18 cellular contexts compared by ENCODE assay signal in the genomic region with DNA sequence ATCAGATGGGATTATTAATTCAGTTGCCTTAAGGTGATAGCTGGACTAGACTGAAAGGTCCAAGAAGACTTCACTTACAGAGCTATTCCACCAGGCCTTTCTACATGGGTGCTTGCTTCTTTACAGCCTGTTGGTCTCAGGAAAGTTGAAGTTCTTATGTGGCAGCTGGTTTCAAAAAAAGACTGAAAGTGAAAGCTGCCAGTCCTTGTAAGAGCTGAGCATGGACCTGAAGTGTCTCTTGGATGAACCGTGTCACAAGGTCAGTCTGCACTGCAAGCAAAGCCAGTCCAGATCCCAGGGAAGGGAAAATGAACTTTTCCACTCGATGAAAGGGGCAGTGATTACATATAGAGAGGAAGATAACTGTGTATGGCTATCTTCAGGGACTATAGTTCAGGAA.
DNase-seq lines count a peak whose midpoint lies in the region; ATAC-seq, FAIRE-seq and TF ChIP-seq lines count a peak whose summit lies in the region.
"Had no signal": no experiment of that assay in that cellular context is flagged by ENCODE, and none has a peak within 500 bp of the region (broad histone marks: within the 10 kb centered on the region; RNA-seq: fewer than 3 reads in every experiment).

No MANE protein-coding gene starts in this region.

- TF ChIP-seq CTCF in endothelial cell of umbilical vein (IDR thresholded peaks at IDR 0.05; ENCODE audit: extremely low read depth in 1 of 2, insufficient read depth in 1 of 2, low read depth in 1 of 2, low read length in 2 of 2) (no peak), smooth muscle cell (IDR thresholded peaks at IDR 0.05; ENCODE audit: borderline replicate concordance, insufficient read depth, poor library complexity, severe bottlenecking) (no peak), gastrocnemius medialis (IDR thresholded peaks at IDR 0.05 in 4 of 5, conservative IDR thresholded peaks at IDR 0.05 in 1 of 5) (no peak), lower leg skin (IDR thresholded peaks at IDR 0.05) (no peak)

- peak overlapping the region; percentile 27 for H2AFZ ChIP-seq in endothelial cell of umbilical vein (ENCODE audit: low read depth, low read length)
- H2AFZ ChIP-seq in smooth muscle cell (ENCODE audit: low read depth), result peak overlapping the region; percentile 12

- H3K9me1 ChIP-seq in endothelial cell of umbilical vein (replicated peaks; ENCODE audit: control insufficient read depth, extremely low read depth, insufficient read depth, low read length), result no peaks in the 10 kb centered on the region

- BruUV-seq in endothelial cell of umbilical vein (replicated peaks; lab: Mats Ljungman, UMichigan), result no TSS peak

- no peaks in the 10 kb centered on the region for H4K20me1 ChIP-seq in endothelial cell of umbilical vein (replicated peaks; ENCODE audit: control insufficient read depth, extremely low read depth, insufficient read depth, low read length)
- no peaks in the 10 kb centered on the region for H4K20me1 ChIP-seq in smooth muscle cell (ENCODE audit: low read depth)

- CTCF ChIA-PET in endothelial cell of umbilical vein (lab: Charles Lee), result interaction anchor here (1.1 to 1.2 kb wide), 2 partner anchors 9 to 23 kb away, joined by 3 to 4 read pairs; no protein-coding TSS in a partner anchor

- H3K9me3 ChIP-seq in endothelial cell of umbilical vein (replicated peaks; ENCODE audit: control insufficient read depth, insufficient read depth, low read length) (no peaks in the 10 kb centered on the region), smooth muscle cell (replicated peaks; ENCODE audit: low read depth) (no peaks in the 10 kb centered on the region), gastrocnemius medialis (no peaks in the 10 kb centered on the region)
- H3K9me3 ChIP-seq: Peyer's patch had no signal

- 93% methylated on average over 2 of the region's 2 CpGs for WGBS in smooth muscle cell (ENCODE audit: low lambda C conversion rate)
- 52 to 58% methylated on average over 2 of the region's 2 CpGs for WGBS in lower leg skin, 2 donors

- ATAC-seq in gastrocnemius medialis (no peak), GM19351 (IDR thresholded peaks at IDR 0.05; ENCODE audit: unreplicated experiment) (no peak)
- ATAC-seq: activated CD8-positive, alpha-beta memory T cell treated with anti-CD3 and anti-CD28 coated beads, Interleukin-2, amount 10 ng/mL, durations not matched to agents 7 days and 5 days; HepG2; naive thymus-derived CD8-positive, alpha-beta T cell had no signal

- H3K4me2 ChIP-seq in endothelial cell of umbilical vein (ENCODE audit: insufficient read depth, low read length), result no peak overlapping the region
- no peak overlapping the region for H3K4me2 ChIP-seq in smooth muscle cell

- H3K4me1 ChIP-seq in endothelial cell of umbilical vein (ENCODE audit: control insufficient read depth, extremely low read depth, insufficient read depth, low read length) (no peaks in the 10 kb centered on the region), smooth muscle cell (ENCODE audit: low read depth) (no peaks in the 10 kb centered on the region), gastrocnemius medialis (no peaks in the 10 kb centered on the region)
- H3K4me1 ChIP-seq: esophagus muscularis mucosa, Peyer's patch had no signal

- H3K36me3 ChIP-seq in endothelial cell of umbilical vein (ENCODE audit: control insufficient read depth in 2 of 2, extremely low read depth in 1 of 2, insufficient read depth in 2 of 2, low read length in 2 of 2) (no peaks in the 10 kb centered on the region), smooth muscle cell (ENCODE audit: low read depth) (no peaks in the 10 kb centered on the region), gastrocnemius medialis (no peaks in the 10 kb centered on the region)
- H3K36me3 ChIP-seq: esophagus muscularis mucosa, Peyer's patch had no signal

- TF ChIP-seq POLR2A in endothelial cell of umbilical vein (IDR thresholded peaks at IDR 0.05; ENCODE audit: low read depth, low read length) (no peak), gastrocnemius medialis (IDR thresholded peaks at IDR 0.05) (no peak), lower leg skin (IDR thresholded peaks at IDR 0.05) (no peak)

- FAIRE-seq in endothelial cell of umbilical vein (lab: Jason Lieb, UNC), result no peak
- FAIRE-seq: HepG2 had no signal

- DNase-seq in H4 (ENCODE audit: low spot score) (peak; percentile 25), M059J (ENCODE audit: low read depth) (peak; percentile 43), endothelial cell of umbilical vein (ENCODE audit: low read depth, low spot score) (peak; percentile 6), smooth muscle cell (lab: John Stamatoyannopoulos, UW; ENCODE audit: unreplicated experiment) (no peak), NCI-H146 (lab: John Stamatoyannopoulos, UW) (no peak), gastrocnemius medialis (no peak), lower leg skin (ENCODE audit: low spot score in 2 of 2) (no peak)
- DNase-seq: activated CD8-positive, alpha-beta memory T cell treated with anti-CD3 and anti-CD28 coated beads, Interleukin-2, amount 10 ng/mL, durations not matched to agents 7 days and 5 days; activated effector memory CD4-positive, alpha-beta T cell treated with Interleukin-2 at 50 U/mL for 16 hours; central memory CD4-positive, alpha-beta T cell; COR-L47; mammary epithelial cell; naive thymus-derived CD8-positive, alpha-beta T cell; Peyer's patch; T1000 had no signal

- no peaks in the 10 kb centered on the region for H3K27me3 ChIP-seq in endothelial cell of umbilical vein (ENCODE audit: control insufficient read depth in 2 of 2, insufficient read depth in 2 of 2, low read length in 2 of 2)
- H3K27me3 ChIP-seq in smooth muscle cell (ENCODE audit: low read depth), result no peaks in the 10 kb centered on the region
- no peaks in the 10 kb centered on the region for H3K27me3 ChIP-seq in gastrocnemius medialis
- H3K27me3 ChIP-seq: esophagus muscularis mucosa, Peyer's patch had no signal

- H3K4me3 ChIP-seq in endothelial cell of umbilical vein (replicated peaks in 1 of 3; ENCODE audit: insufficient read depth in 1 of 3, low read depth in 1 of 3, low read length in 3 of 3) (no peak overlapping the region), smooth muscle cell (no peak overlapping the region), gastrocnemius medialis (no peak overlapping the region), lower leg skin (ENCODE audit: low read depth, poor library complexity, severe bottlenecking) (no peak overlapping the region)
- H3K4me3 ChIP-seq: esophagus muscularis mucosa, Peyer's patch had no signal

- in situ Hi-C loops in gastrocnemius medialis (cut with MboI; ENCODE audit: low sequenced_read_pairs in 4 of 4), result no loop called here

- intact Hi-C loops in endothelial cell of umbilical vein (cut with micrococcal nuclease) (no loop called here), gastrocnemius medialis (cut with DNase I; ENCODE audit: low total_unique reads) (no loop called here), lower leg skin (cut with DNase I; ENCODE audit: low total_unique reads) (no loop called here)

- POLR2A ChIA-PET in endothelial cell of umbilical vein (lab: Charles Lee), result no interaction called here

- no peak overlapping the region for H3K9ac ChIP-seq in endothelial cell of umbilical vein (replicated peaks; ENCODE audit: extremely low read depth, insufficient read depth, low read length)
- H3K9ac ChIP-seq in smooth muscle cell (ENCODE audit: low read depth), result no peak overlapping the region

- dilution Hi-C loops in endothelial cell of umbilical vein (cut with MboI; ENCODE audit: extremely low pct_ligation_motif_present, low sequenced_read_pairs), result no loop called here

- no peak overlapping the region for H3K27ac ChIP-seq in endothelial cell of umbilical vein (ENCODE audit: insufficient read depth, low read depth, low read length)
- no peak overlapping the region for H3K27ac ChIP-seq in smooth muscle cell (ENCODE audit: low read depth)
- H3K27ac ChIP-seq in gastrocnemius medialis, result no peak overlapping the region
- H3K27ac ChIP-seq: esophagus muscularis mucosa, Peyer's patch had no signal

- no peaks in the 10 kb centered on the region for H3K79me2 ChIP-seq in endothelial cell of umbilical vein (ENCODE audit: control insufficient read depth, insufficient read depth, low read length)
- no peaks in the 10 kb centered on the region for H3K79me2 ChIP-seq in smooth muscle cell (ENCODE audit: low read depth)

- no peaks in the 10 kb centered on the region for H3F3A ChIP-seq in smooth muscle cell (ENCODE audit: low read depth)

TF ChIP-seq in endothelial cell of umbilical vein, 7 proteins besides CTCF, POLR2A, EP300 and RAD21:
- TF ChIP-seq GATA2 (IDR thresholded peaks at IDR 0.05; ENCODE audit: insufficient read depth, insufficient read length, low read depth, low read length) (no peak), EZH2 (IDR thresholded peaks at IDR 0.05; ENCODE audit: borderline replicate concordance, low read depth, low read length, severe bottlenecking) (no peak), FOS (IDR thresholded peaks at IDR 0.05; ENCODE audit: borderline replicate concordance, insufficient read depth, low read length) (no peak), POLR2AphosphoS5 (IDR thresholded peaks at IDR 0.05; ENCODE audit: insufficient read depth, low read depth, low read length) (no peak), MYC (IDR thresholded peaks at IDR 0.05; ENCODE audit: low read depth, low read length) (no peak), JUN (IDR thresholded peaks at IDR 0.05; ENCODE audit: borderline replicate concordance, insufficient read depth, insufficient read length, low read depth) (no peak)
- TF ChIP-seq, protein P1, sequence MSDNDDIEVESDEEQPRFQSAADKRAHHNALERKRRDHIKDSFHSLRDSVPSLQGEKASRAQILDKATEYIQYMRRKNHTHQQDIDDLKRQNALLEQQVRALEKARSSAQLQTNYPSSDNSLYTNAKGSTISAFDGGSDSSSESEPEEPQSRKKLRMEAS (IDR thresholded peaks at IDR 0.05; ENCODE audit: insufficient read depth, insufficient read length), result no peak

Comparison
In these comparisons a context has a peak if more than half of its experiments do, and no peak if none do; other contexts are left out.
1. DNase-seq: peak in H4 (single experiment), M059J (single experiment) and endothelial cell of umbilical vein (single experiment); none in smooth muscle cell (single experiment), NCI-H146 (single experiment), gastrocnemius medialis (0 of 2) and lower leg skin (0 of 2).